8 cellular contexts compared by ENCODE assay signal in the genomic region with DNA sequence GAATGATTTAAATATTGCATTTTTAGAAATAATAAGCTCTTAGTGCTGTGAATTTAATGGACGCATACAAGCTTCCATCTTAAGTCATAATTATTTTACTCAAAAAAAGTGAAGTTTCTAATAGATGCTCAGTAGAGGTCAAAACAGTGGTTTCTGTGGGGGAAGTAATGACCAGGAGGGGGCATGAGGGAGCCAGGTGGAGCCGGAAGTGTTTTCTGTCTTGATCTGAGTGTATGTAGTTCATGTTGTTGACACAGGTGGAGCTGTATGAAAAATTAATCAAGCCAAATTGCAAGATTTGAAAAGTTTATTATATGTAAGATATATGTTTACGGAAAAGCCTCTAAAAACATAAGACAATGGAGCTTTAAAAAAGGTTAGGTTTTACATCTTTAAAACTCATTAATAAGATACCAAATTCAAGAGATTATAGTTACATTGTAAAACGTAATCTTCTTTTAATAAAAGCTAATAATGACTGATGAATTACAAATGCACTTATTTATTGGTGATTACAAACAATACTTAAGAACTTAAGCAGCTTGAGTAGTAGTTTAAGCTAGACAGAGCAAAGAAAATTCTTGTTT.
DNase-seq lines count a peak whose midpoint lies in the region; ATAC-seq and TF ChIP-seq lines count a peak whose summit lies in the region.

No MANE protein-coding gene starts in this region.

- intact Hi-C loops in CD4-positive, alpha-beta T cell (cut with DNase I, micrococcal nuclease): loop anchor here (1.0 to 5.0 kb wide), 6 partner anchors 73 to 368 kb away; a partner anchor contains a TSS
- intact Hi-C loops in gastrocnemius medialis (cut with DNase I; ENCODE audit: low total_unique reads): loop anchor here (5.0 kb wide), 1 partner anchor 72 kb away; no protein-coding TSS in a partner anchor

- peaks cover 6% of the 10 kb centered on the region for H3K4me1 Mint-ChIP-seq in CD4-positive, alpha-beta T cell (ENCODE audit: low read depth)

- CTCF ChIA-PET in CD4-positive, alpha-beta T cell (lab: Charles Lee): interaction anchor here (0.6 to 3.5 kb wide), 16 partner anchors 9 to 857 kb away, joined by 3 to 15 read pairs (median 4); a partner anchor contains a TSS

- POLR2A ChIA-PET in CD4-positive, alpha-beta T cell (lab: Charles Lee): interaction anchor here (0.6 to 1.3 kb wide), 6 partner anchors 123 to 369 kb away, joined by 3 to 4 read pairs (median 3); a partner anchor contains a TSS

- no peaks in the 10 kb centered on the region for H3K36me3 ChIP-seq in gastrocnemius medialis

- TF ChIP-seq CTCF in CD4-positive, alpha-beta T cell (IDR thresholded peaks at IDR 0.05): peak; percentile 86
- peak in 4 of 5 experiments; percentile 2 to 48 (median 28) for TF ChIP-seq CTCF in gastrocnemius medialis (IDR thresholded peaks at IDR 0.05 in 4 of 5, conservative IDR thresholded peaks at IDR 0.05 in 1 of 5)

- DNase-seq in CD4-positive, alpha-beta T cell: peak; percentile 34 to 53 (median 41)
- DNase-seq in NCI-H226: peak; percentile 34
- peak; percentile 46 for DNase-seq in activated CD4-positive, alpha-beta T cell treated with anti-CD3 and anti-CD28 coated beads, Interleukin-2, amount 50 U/mL, for 1 hour
- DNase-seq in erythroblast (lab: John Stamatoyannopoulos, UW): peak; percentile 80 to 83
- DNase-seq in gastrocnemius medialis: no peak
- DNase-seq in dedifferentiated amniotic fluid mesenchymal stem cell (ENCODE audit: extremely low spot score): no peak

- H3K9me3 ChIP-seq in CD4-positive, alpha-beta T cell (ENCODE audit: control insufficient read depth, low read length): no peaks in the 10 kb centered on the region
- no peaks in the 10 kb centered on the region for H3K9me3 ChIP-seq in gastrocnemius medialis

- ATAC-seq in CD4-positive, alpha-beta T cell (ENCODE audit: poor library complexity): peak; percentile 97
- ATAC-seq in GM18868 (IDR thresholded peaks at IDR 0.05; ENCODE audit: unreplicated experiment): peak; percentile 98
- peak; percentile 94 for ATAC-seq in HG03045 (IDR thresholded peaks at IDR 0.05; ENCODE audit: unreplicated experiment)
- ATAC-seq in gastrocnemius medialis: no peak

- TF ChIP-seq POLR2A in erythroblast (IDR thresholded peaks at IDR 0.05; ENCODE audit: low read length): no peak
- TF ChIP-seq POLR2A in gastrocnemius medialis (IDR thresholded peaks at IDR 0.05): no peak

- H3K27ac Mint-ChIP-seq in CD4-positive, alpha-beta T cell: no peak overlapping the region

- H3K27me3 ChIP-seq in CD4-positive, alpha-beta T cell (ENCODE audit: control insufficient read depth, insufficient read depth, low read length): no peaks in the 10 kb centered on the region
- H3K27me3 ChIP-seq in gastrocnemius medialis: no peaks in the 10 kb centered on the region

- no peaks in the 10 kb centered on the region for H3K9me3 Mint-ChIP-seq in CD4-positive, alpha-beta T cell

- H3K4me3 Mint-ChIP-seq in CD4-positive, alpha-beta T cell: no peak overlapping the region

- no peaks in the 10 kb centered on the region for H3K36me3 Mint-ChIP-seq in CD4-positive, alpha-beta T cell (ENCODE audit: low read depth)

- in situ Hi-C loops in gastrocnemius medialis (cut with MboI; ENCODE audit: low sequenced_read_pairs in 4 of 4): loop anchor here in 1 of 4 donors (10.0 kb wide), 1 partner anchor 75 kb away; no protein-coding TSS in a partner anchor

- H3K4me1 ChIP-seq in gastrocnemius medialis: no peaks in the 10 kb centered on the region

- no peak overlapping the region for H3K4me3 ChIP-seq in gastrocnemius medialis

- H3K27ac ChIP-seq in CD4-positive, alpha-beta T cell (ENCODE audit: low read depth, low read length): no peak overlapping the region
- no peak overlapping the region for H3K27ac ChIP-seq in gastrocnemius medialis

- no peaks in the 10 kb centered on the region for H3K27me3 Mint-ChIP-seq in CD4-positive, alpha-beta T cell

Comparison
In these comparisons a context has a peak if more than half of its experiments do, and no peak if none do; other contexts are left out.
1. ATAC-seq: peak in CD4-positive, alpha-beta T cell (single experiment), GM18868 (single experiment) and HG03045 (single experiment); none in gastrocnemius medialis (0 of 2).
2. DNase-seq: peak in CD4-positive, alpha-beta T cell (10 of 10), NCI-H226 (single experiment), activated CD4-positive, alpha-beta T cell treated with anti-CD3 and anti-CD28 coated beads, Interleukin-2, amount 50 U/mL, for 1 hour (single experiment) and erythroblast (2 of 2); none in gastrocnemius medialis (0 of 2) and dedifferentiated amniotic fluid mesenchymal stem cell (single experiment).